Comparison of ENCODE assay signal across 8 cellular contexts in the genomic region with DNA sequence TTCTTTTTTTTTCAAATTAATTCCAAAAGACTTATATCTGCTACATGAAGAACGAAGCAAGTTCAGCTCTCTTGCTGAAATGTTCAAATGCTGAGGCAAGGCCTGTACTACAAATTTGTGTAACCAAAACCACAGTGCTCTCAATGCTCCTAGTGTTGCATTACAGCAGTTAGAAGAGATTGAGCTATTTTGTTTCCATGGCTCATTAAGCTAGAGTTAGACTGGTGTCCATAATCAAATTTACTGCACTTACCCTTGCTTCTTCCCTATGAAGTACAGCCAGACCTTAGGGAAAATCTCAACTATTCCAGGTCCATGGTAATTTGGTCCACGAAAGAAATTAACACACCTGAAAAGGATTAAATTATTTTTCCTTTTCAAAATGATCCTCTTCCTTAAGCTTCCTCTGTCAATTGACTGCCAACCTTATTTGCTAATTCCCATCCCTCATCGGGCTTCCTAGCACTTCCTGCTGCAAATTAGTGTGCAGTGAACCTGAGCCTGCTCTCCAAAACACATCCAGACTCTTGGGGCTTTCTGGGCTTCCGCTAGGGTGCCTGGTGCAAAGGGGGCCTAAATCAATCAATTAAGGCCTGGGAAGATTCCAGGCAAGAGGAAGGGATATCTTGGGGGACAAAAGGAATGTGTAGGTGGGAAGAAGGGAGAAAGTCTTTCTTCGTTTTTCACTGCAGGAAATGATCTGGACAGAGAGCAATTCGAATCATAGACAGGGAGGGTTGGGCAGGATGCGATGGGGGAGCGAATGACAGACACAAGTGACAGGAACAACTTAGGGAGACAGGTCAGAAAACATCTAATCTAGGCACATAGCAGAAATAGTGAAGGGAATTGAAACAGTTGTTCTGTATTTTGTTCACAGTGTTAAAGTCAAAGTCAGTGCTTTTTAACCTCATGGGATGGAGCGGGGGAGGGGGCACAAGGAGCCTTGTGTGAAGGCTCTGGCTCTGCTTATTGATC.
A peak's percentile ranks its signal among the peaks of the same experiment; 100 is the strongest.
DNase-seq lines count a peak whose midpoint lies in the region; ATAC-seq and TF ChIP-seq lines count a peak whose summit lies in the region.

No MANE protein-coding gene starts in this region.

- H3K4me3 ChIP-seq in Peyer's patch (no peak overlapping the region), subcutaneous abdominal adipose tissue (ENCODE audit: low read depth in 1 of 5, low read length in 5 of 5) (no peak overlapping the region)

- peaks cover 14% of the 10 kb centered on the region for H3K4me1 Mint-ChIP-seq in activated T-cell treated with anti-CD3 and anti-CD28 coated beads, Interleukin-2, amount 50 U/mL, for 72 hours (ENCODE audit: low read depth)

- TF ChIP-seq POLR2A in Peyer's patch (IDR thresholded peaks at IDR 0.05) = no peak

- H3K27me3 Mint-ChIP-seq in activated T-cell treated with anti-CD3 and anti-CD28 coated beads, Interleukin-2, amount 50 U/mL, for 72 hours (ENCODE audit: low read depth) = no peaks in the 10 kb centered on the region

- H3K36me3 Mint-ChIP-seq in activated T-cell treated with anti-CD3 and anti-CD28 coated beads, Interleukin-2, amount 50 U/mL, for 72 hours (ENCODE audit: insufficient read depth in 2 of 2) = peaks cover 0 to 1% of the 10 kb centered on the region in 2 donors

- peak; percentile 33 to 39 for ATAC-seq in activated T-cell treated with anti-CD3 and anti-CD28 coated beads, Interleukin-2, amount 50 U/mL, for 72 hours (replicated peaks in 1 of 2)
- ATAC-seq in HG03442 (IDR thresholded peaks at IDR 0.05; ENCODE audit: unreplicated experiment) (no peak), GM19035 (IDR thresholded peaks at IDR 0.05; ENCODE audit: unreplicated experiment) (no peak)

- H3K27ac Mint-ChIP-seq in activated T-cell treated with anti-CD3 and anti-CD28 coated beads, Interleukin-2, amount 50 U/mL, for 72 hours = no peak overlapping the region

- peak; percentile 34 to 37 for DNase-seq in activated T-cell treated with anti-CD3 and anti-CD28 coated beads, Interleukin-2, amount 50 U/mL, for 72 hours
- no peak for DNase-seq in activated T-cell treated with anti-CD3 and anti-CD28 coated beads for 4 hours
- peak in 2 of 3 donors; percentile 36 to 62 for DNase-seq in Peyer's patch
- DNase-seq in foreskin melanocyte = peak; percentile 56
- DNase-seq in T-helper 9 cell = no peak

- H3K9me3 ChIP-seq in Peyer's patch (no peaks in the 10 kb centered on the region), subcutaneous abdominal adipose tissue (ENCODE audit: control insufficient read depth in 5 of 5, low read length in 5 of 5) (no peaks in the 10 kb centered on the region)

- H3K9me3 Mint-ChIP-seq in activated T-cell treated with anti-CD3 and anti-CD28 coated beads, Interleukin-2, amount 50 U/mL, for 72 hours = no peaks in the 10 kb centered on the region

- H3K4me3 Mint-ChIP-seq in activated T-cell treated with anti-CD3 and anti-CD28 coated beads, Interleukin-2, amount 50 U/mL, for 72 hours = no peak overlapping the region

- H3K27me3 ChIP-seq in Peyer's patch = no peaks in the 10 kb centered on the region
- peaks cover 0 to 4% (median 0%) of the 10 kb centered on the region in 5 donors for H3K27me3 ChIP-seq in subcutaneous abdominal adipose tissue (ENCODE audit: control insufficient read depth in 5 of 5, insufficient read depth in 4 of 5, low read length in 5 of 5)

- peaks cover 0 to 26% (median 5%) of the 10 kb centered on the region in 4 donors for H3K4me1 ChIP-seq in Peyer's patch
- H3K4me1 ChIP-seq in subcutaneous abdominal adipose tissue (ENCODE audit: control insufficient read depth in 5 of 5, insufficient read depth in 5 of 5, low read length in 5 of 5) = peaks cover 5 to 27% (median 16%) of the 10 kb centered on the region in 5 donors

- H3K9ac ChIP-seq in subcutaneous abdominal adipose tissue (ENCODE audit: low read length in 5 of 5) = no peak overlapping the region

- TF ChIP-seq CTCF in Peyer's patch (IDR thresholded peaks at IDR 0.05) = no peak

- H3K27ac ChIP-seq in Peyer's patch (peak overlapping the region; percentile 61 to 85 (median 74)), subcutaneous abdominal adipose tissue (ENCODE audit: low read depth, low read length) (peak overlapping the region; percentile 24)

- H3K36me3 ChIP-seq in Peyer's patch = no peaks in the 10 kb centered on the region
- H3K36me3 ChIP-seq in subcutaneous abdominal adipose tissue (ENCODE audit: control insufficient read depth in 5 of 5, insufficient read depth in 5 of 5, low read length in 5 of 5) = no peaks in the 10 kb centered on the region

Comparison
In these comparisons a context has a peak if more than half of its experiments do, and no peak if none do; other contexts are left out.
1. DNase-seq: peak in activated T-cell treated with anti-CD3 and anti-CD28 coated beads, Interleukin-2, amount 50 U/mL, for 72 hours (2 of 2), Peyer's patch (2 of 3) and foreskin melanocyte (single experiment); none in activated T-cell treated with anti-CD3 and anti-CD28 coated beads for 4 hours (single experiment) and T-helper 9 cell (single experiment).
2. ATAC-seq: peak in activated T-cell treated with anti-CD3 and anti-CD28 coated beads, Interleukin-2, amount 50 U/mL, for 72 hours (2 of 2); none in HG03442 (single experiment) and GM19035 (single experiment).